In genomic region chr1:59195151-59195550, GRCh38 we compare ENCODE assay signal across 20 cellular contexts.
"Had no signal": no experiment of that assay in that cellular context is flagged by ENCODE, and none has a peak within 500 bp of the region (broad histone marks: within the 10 kb centered on the region; RNA-seq: fewer than 3 reads in every experiment).

No MANE protein-coding gene starts in this region.

- H3K27ac ChIP-seq: Peyer's patch, SJSA1 had no signal

- H3K4me1 ChIP-seq: SJSA1 had no signal

- H3K9me3 Mint-ChIP-seq: activated CD8-positive, alpha-beta T cell treated with anti-CD3 and anti-CD28 coated beads for 36 hours; central memory CD8-positive, alpha-beta T cell had no signal

- H3K27me3 Mint-ChIP-seq: brain had no signal

- H3K27me3 ChIP-seq: MG63, Peyer's patch, SJSA1 had no signal

- ATAC-seq: activated CD4-positive, CD25-positive, alpha-beta regulatory T cell treated with anti-CD3 and anti-CD28 coated beads, Interleukin-2, amount 50 U/mL, for 24 hours; activated CD8-positive, alpha-beta T cell treated with anti-CD3 and anti-CD28 coated beads for 36 hours had no signal

- H3K4me3 ChIP-seq: MG63, Peyer's patch, SJSA1 had no signal

- H3K4me1 Mint-ChIP-seq: brain; central memory CD8-positive, alpha-beta T cell had no signal

- DNase-seq: activated CD4-positive, alpha-beta T cell treated with anti-CD3 and anti-CD28 coated beads for 4 hours; activated CD8-positive, alpha-beta memory T cell treated with anti-CD3 and anti-CD28 coated beads, Interleukin-2, amount 50 U/mL, for 4 hours; activated CD8-positive, alpha-beta T cell treated with anti-CD3 and anti-CD28 coated beads for 36 hours; activated naive CD4-positive, alpha-beta T cell treated with anti-CD3 and anti-CD28 coated beads, Interleukin-2, amount 50 U/mL, for 16 hours; aorta; MG63; MV-4-11; NCI-H1092 treated with DMSO at 0.1 percent for 48 hours; NCI-H1417 treated with DMSO at 0.1 percent for 48 hours; NCI-H1694 treated with DMSO at 0.1 percent for 48 hours; NCI-H2081; NCI-H526; NCI-H774; Peyer's patch; SHP77 had no signal

- H3K27ac Mint-ChIP-seq: activated CD8-positive, alpha-beta T cell treated with anti-CD3 and anti-CD28 coated beads for 36 hours; brain; T-helper 1 cell treated with Interleukin-12 subunit alpha and Interleukin-12 subunit beta and Interleukin-4 antibody, amounts not matched to agents 30 μg/mL and 1 μg/mL, for 36 hours had no signal

- H3K36me3 ChIP-seq: MG63, Peyer's patch, SJSA1 had no signal

- H3K9me3 ChIP-seq: MG63, SJSA1 had no signal

- H3K36me3 Mint-ChIP-seq: brain had no signal

- H3K4me3 Mint-ChIP-seq: activated CD8-positive, alpha-beta T cell treated with anti-CD3 and anti-CD28 coated beads for 36 hours; brain; central memory CD8-positive, alpha-beta T cell; T-helper 1 cell treated with Interleukin-12 subunit alpha and Interleukin-12 subunit beta and Interleukin-4 antibody, amounts not matched to agents 30 μg/mL and 1 μg/mL, for 36 hours had no signal
